ENCODE assay signal across 15 cellular contexts in the genomic region with DNA sequence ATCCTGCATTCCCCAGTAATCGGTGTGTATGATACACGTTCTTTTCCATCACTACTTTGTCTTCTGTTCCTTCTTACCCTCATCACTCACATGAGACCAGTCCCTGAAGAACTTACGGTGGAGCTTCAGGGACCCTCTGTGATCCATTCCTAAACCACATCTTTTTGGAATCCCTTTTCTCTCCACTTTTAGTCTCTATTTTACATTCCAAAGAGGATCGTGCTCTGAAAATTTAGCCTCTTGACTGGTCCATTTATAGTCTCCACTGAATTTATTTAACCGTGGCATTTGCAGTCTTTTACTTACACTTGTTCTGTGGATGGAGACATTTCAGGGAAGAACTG.
"Had no signal": no experiment of that assay in that cellular context is flagged by ENCODE, and none has a peak within 500 bp of the region (broad histone marks: within the 10 kb centered on the region; RNA-seq: fewer than 3 reads in every experiment).

No MANE protein-coding gene starts in this region.

- DNase-seq: activated CD4-positive, alpha-beta T cell treated with anti-CD3 and anti-CD28 coated beads, Interleukin-2, amount 50 U/mL, for 1 hour; activated naive CD4-positive, alpha-beta T cell treated with anti-CD3 and anti-CD28 coated beads for 36 hours; foreskin keratinocyte; islet precursor cell; left lung; SJCRH30; stimulated activated CD4-positive, alpha-beta T cell treated with anti-CD3 and anti-CD28 coated beads, Interleukin-2, amount 100 ng/mL, for 24 hours; stimulated activated naive CD8-positive, alpha-beta T cell treated with anti-CD3 and anti-CD28 coated beads, Interleukin-15, Interleukin-2, amounts not matched to agents 100 U/mL and 50 U/mL, for 24 hours had no signal

- H3K27me3 ChIP-seq: ascending aorta, foreskin keratinocyte, left lung, right atrium auricular region, SJCRH30 had no signal

- H3K27ac ChIP-seq: epithelial cell of prostate, foreskin keratinocyte, left lung, prostate gland, right atrium auricular region, SJCRH30 had no signal

- H3K4me3 ChIP-seq: ascending aorta, left lung, prostate gland, right atrium auricular region, SJCRH30, thoracic aorta had no signal

- H3K27ac Mint-ChIP-seq: activated naive CD4-positive, alpha-beta T cell treated with anti-CD3 and anti-CD28 coated beads for 36 hours; nephron had no signal

- ATAC-seq: activated CD4-positive, CD25-positive, alpha-beta regulatory T cell treated with anti-CD3 and anti-CD28 coated beads, Interleukin-2, amount 50 U/mL, for 24 hours; foreskin keratinocyte; left lung; stimulated activated naive CD8-positive, alpha-beta T cell treated with anti-CD3 and anti-CD28 coated beads, Interleukin-15, Interleukin-2, amounts not matched to agents 100 U/mL and 50 U/mL, for 24 hours had no signal

- H3K4me3 Mint-ChIP-seq: activated naive CD4-positive, alpha-beta T cell treated with anti-CD3 and anti-CD28 coated beads for 36 hours; nephron had no signal

- H3K4me1 ChIP-seq: foreskin keratinocyte, left lung, prostate gland, right atrium auricular region, SJCRH30 had no signal

- H3K9me3 ChIP-seq: ascending aorta, left lung, prostate gland, right atrium auricular region, SJCRH30, thoracic aorta had no signal

- H3K9me3 Mint-ChIP-seq: activated naive CD4-positive, alpha-beta T cell treated with anti-CD3 and anti-CD28 coated beads for 36 hours; nephron had no signal

- H3K4me1 Mint-ChIP-seq: nephron had no signal
